ENCODE assay signal across 29 cellular contexts in genomic region chr4:48071171-48071570, GRCh38. TPM values are rescaled to one million over a fixed set of nuclear protein-coding genes. Genes with fewer than 3 reads are reported as not detected.
DNase-seq lines count a peak whose midpoint lies in the region; ATAC-seq and TF ChIP-seq lines count a peak whose summit lies in the region.
"Had no signal": no experiment of that assay in that cellular context is flagged by ENCODE, and none has a peak within 500 bp of the region (broad histone marks: within the 10 kb centered on the region; RNA-seq: fewer than 3 reads in every experiment).

No MANE protein-coding gene starts in this region.

- no peak overlapping the region for H3K4me3 Mint-ChIP-seq in progenitor cell of endocrine pancreas (ENCODE audit: low read depth)
- H3K4me3 Mint-ChIP-seq: activated naive CD8-positive, alpha-beta T cell treated with anti-CD3 and anti-CD28 coated beads, Interleukin-2, amount 10 ng/mL, durations not matched to agents 7 days and 5 days; brain; CD4-positive, alpha-beta memory T cell; stimulated activated memory B cell treated with anti-CD40 and anti-IgM and Interleukin-4, amounts not matched to agents 10 μg/mL and 1 μg/mL and 100 μg/mL, for 72 hours; T-helper 2 cell treated with Interferon-gamma antibody and Interleukin-4, amounts not matched to agents 5 μg/mL and 100 μg/mL, for 36 hours had no signal

- TF ChIP-seq POLR2A in vagina (IDR thresholded peaks at IDR 0.05) = no peak

- BruUV-seq in PC-3 (replicated peaks; lab: Mats Ljungman, UMichigan) = no TSS peak

- H4K20me1 ChIP-seq in PC-3 (ENCODE audit: low read length) = no peaks in the 10 kb centered on the region

- H3K4me1 ChIP-seq in HAP-1 (peaks cover 15% of the 10 kb centered on the region), PC-3 (ENCODE audit: insufficient read depth, low read length) (peaks cover 31% of the 10 kb centered on the region), vagina (no peaks in the 10 kb centered on the region)
- H3K4me1 ChIP-seq: heart right ventricle had no signal

- H3K27ac Mint-ChIP-seq in progenitor cell of endocrine pancreas = peak overlapping the region; percentile 86
- H3K27ac Mint-ChIP-seq: activated naive CD8-positive, alpha-beta T cell treated with anti-CD3 and anti-CD28 coated beads, Interleukin-2, amount 10 ng/mL, durations not matched to agents 7 days and 5 days; activated T-helper 2 cell treated with anti-CD3 and anti-CD28 coated beads, Interferon-gamma antibody, Interleukin-2, Interleukin-4, amounts not matched to agents 10 μg/mL and 5 μg/mL and 100 μg/mL, durations not matched to agents 14 hours and 24 hours and 36 hours; CD4-positive, alpha-beta memory T cell; stimulated activated memory B cell treated with anti-CD40 and anti-IgM and Interleukin-4, amounts not matched to agents 10 μg/mL and 1 μg/mL and 100 μg/mL, for 72 hours; T-helper 2 cell treated with Interferon-gamma antibody and Interleukin-4, amounts not matched to agents 5 μg/mL and 100 μg/mL, for 36 hours had no signal

- in situ Hi-C loops in HAP-1 (cut with MboI; ENCODE audit: low sequenced_read_pairs) = no loop called here

- H3K27me3 Mint-ChIP-seq in progenitor cell of endocrine pancreas = no peaks in the 10 kb centered on the region
- H3K27me3 Mint-ChIP-seq: activated naive CD8-positive, alpha-beta T cell treated with anti-CD3 and anti-CD28 coated beads, Interleukin-2, amount 10 ng/mL, durations not matched to agents 7 days and 5 days; CD4-positive, alpha-beta memory T cell; stimulated activated memory B cell treated with anti-CD40 and anti-IgM and Interleukin-4, amounts not matched to agents 10 μg/mL and 1 μg/mL and 100 μg/mL, for 72 hours had no signal

- H3K9me2 ChIP-seq in PC-3 (replicated peaks; ENCODE audit: low read length) = no peaks in the 10 kb centered on the region

- no peak overlapping the region for H3K4me2 ChIP-seq in PC-3 (ENCODE audit: low read length)

- no peak overlapping the region for H2AFZ ChIP-seq in PC-3 (ENCODE audit: low read length)
- H2AFZ ChIP-seq: GM23248 had no signal

- H3K36me3 ChIP-seq in HAP-1 (replicated peaks) (no peaks in the 10 kb centered on the region), PC-3 (ENCODE audit: low read depth, low read length) (no peaks in the 10 kb centered on the region), vagina (no peaks in the 10 kb centered on the region)
- H3K36me3 ChIP-seq: heart right ventricle, neutrophil had no signal

- H3K4me1 Mint-ChIP-seq in progenitor cell of endocrine pancreas (ENCODE audit: low read depth) = peaks cover 36% of the 10 kb centered on the region
- H3K4me1 Mint-ChIP-seq: CD4-positive, alpha-beta memory T cell; stimulated activated memory B cell treated with anti-CD40 and anti-IgM and Interleukin-4, amounts not matched to agents 10 μg/mL and 1 μg/mL and 100 μg/mL, for 72 hours had no signal

- DNase-seq in HAP-1 (ENCODE audit: low spot score in 2 of 2) = peak; percentile 28 to 59
- DNase-seq in PC-3 = peak; percentile 39
- DNase-seq in fibroblast of pulmonary artery (ENCODE audit: low read depth) = peak; percentile 76
- DNase-seq in progenitor cell of endocrine pancreas (ENCODE audit: low spot score, unreplicated experiment) = no peak
- DNase-seq in vagina (ENCODE audit: extremely low spot score in 2 of 2) = no peak
- no peak for DNase-seq in cardiac septum (ENCODE audit: low spot score)
- no peak for DNase-seq in EL
- DNase-seq: activated CD4-positive, alpha-beta T cell treated with anti-CD3 and anti-CD28 coated beads, Interleukin-2, amount 50 U/mL, for 1 hour; activated CD8-positive, alpha-beta memory T cell treated with anti-CD3 and anti-CD28 coated beads, Interleukin-2, amount 50 U/mL, for 4 hours; activated naive CD8-positive, alpha-beta T cell treated with anti-CD3 and anti-CD28 coated beads, Interleukin-2, amount 10 ng/mL, durations not matched to agents 7 days and 5 days; CD4-positive, alpha-beta memory T cell; cortex of kidney; DMS79 treated with DMSO at 0.1 percent for 48 hours; GM23248; heart right ventricle; NCI-H1417 treated with DMSO at 0.1 percent for 48 hours; NCI-H2107; NCI-H510A treated with DMSO at 0.1 percent for 48 hours; stimulated activated CD4-positive, alpha-beta T cell treated with anti-CD3 and anti-CD28 coated beads, Interleukin-2, amount 100 ng/mL, for 24 hours had no signal

- H3K79me2 ChIP-seq in PC-3 (ENCODE audit: low read length) = no peaks in the 10 kb centered on the region

- H3K9me3 ChIP-seq in HAP-1 = no peaks in the 10 kb centered on the region
- no peaks in the 10 kb centered on the region for H3K9me3 ChIP-seq in PC-3 (ENCODE audit: low read length)
- no peaks in the 10 kb centered on the region for H3K9me3 ChIP-seq in vagina
- H3K9me3 ChIP-seq: heart right ventricle, neutrophil had no signal

- no peaks in the 10 kb centered on the region for H3K9me3 Mint-ChIP-seq in progenitor cell of endocrine pancreas (ENCODE audit: low read depth)
- H3K9me3 Mint-ChIP-seq: activated naive CD8-positive, alpha-beta T cell treated with anti-CD3 and anti-CD28 coated beads, Interleukin-2, amount 10 ng/mL, durations not matched to agents 7 days and 5 days; activated T-helper 2 cell treated with anti-CD3 and anti-CD28 coated beads, Interferon-gamma antibody, Interleukin-2, Interleukin-4, amounts not matched to agents 10 μg/mL and 5 μg/mL and 100 μg/mL, durations not matched to agents 14 hours and 24 hours and 36 hours; brain; CD4-positive, alpha-beta memory T cell; stimulated activated memory B cell treated with anti-CD40 and anti-IgM and Interleukin-4, amounts not matched to agents 10 μg/mL and 1 μg/mL and 100 μg/mL, for 72 hours; T-helper 2 cell treated with Interferon-gamma antibody and Interleukin-4, amounts not matched to agents 5 μg/mL and 100 μg/mL, for 36 hours had no signal

- POLR2A ChIA-PET in PC-3 (lab: Charles Lee; ENCODE audit: unreplicated experiment) = no interaction called here

- no peak overlapping the region for H3K9ac ChIP-seq in PC-3 (ENCODE audit: low read length)
- H3K9ac ChIP-seq: GM23248 had no signal

- H3K27ac ChIP-seq in PC-3 (ENCODE audit: low read length) = no peak overlapping the region
- H3K27ac ChIP-seq in vagina = no peak overlapping the region
- H3K27ac ChIP-seq: GM23248, heart right ventricle, HL-60, neutrophil, SK-N-MC, skin epidermis had no signal

- intact Hi-C loops in PC-3 (cut with micrococcal nuclease) (no loop called here), vagina (cut with DNase I) (no loop called here), cardiac septum (cut with DNase I) (no loop called here)

- CTCF ChIA-PET in PC-3 (lab: Charles Lee) = no interaction called here

- H3K4me3 ChIP-seq in HAP-1 = no peak overlapping the region
- H3K4me3 ChIP-seq in PC-3 (ENCODE audit: low read length) = no peak overlapping the region
- H3K4me3 ChIP-seq in fibroblast of pulmonary artery (replicated peaks; ENCODE audit: low read depth, low read length) = no peak overlapping the region
- H3K4me3 ChIP-seq in vagina = no peak overlapping the region
- H3K4me3 ChIP-seq: GM23248, heart right ventricle, SK-N-MC, skin epidermis had no signal

- ATAC-seq in PC-3 = no peak
- ATAC-seq: heart right ventricle; stimulated activated memory B cell treated with anti-CD40 and anti-IgM and Interleukin-4, amounts not matched to agents 10 μg/mL and 1 μg/mL and 100 μg/mL, for 72 hours had no signal

- TF ChIP-seq CTCF in PC-3 (conservative IDR thresholded peaks at IDR 0.05; ENCODE audit: low read depth, low read length) = no peak
- no peak for TF ChIP-seq CTCF in fibroblast of pulmonary artery (IDR thresholded peaks at IDR 0.05; ENCODE audit: low read length, missing control alignments)
- no peak for TF ChIP-seq CTCF in progenitor cell of endocrine pancreas (IDR thresholded peaks at IDR 0.05; ENCODE audit: unreplicated experiment)
- TF ChIP-seq CTCF in vagina (IDR thresholded peaks at IDR 0.05) = no peak

- no peaks in the 10 kb centered on the region for H3K27me3 ChIP-seq in HAP-1 (ENCODE audit: low read depth)
- no peaks in the 10 kb centered on the region for H3K27me3 ChIP-seq in PC-3 (ENCODE audit: low read length)
- no peaks in the 10 kb centered on the region for H3K27me3 ChIP-seq in vagina
- H3K27me3 ChIP-seq: neutrophil had no signal

- H3F3A ChIP-seq in PC-3 (ENCODE audit: low read length, unreplicated experiment) = no peaks in the 10 kb centered on the region

- H3K36me3 Mint-ChIP-seq in progenitor cell of endocrine pancreas (ENCODE audit: insufficient read depth) = no peaks in the 10 kb centered on the region
- H3K36me3 Mint-ChIP-seq: brain; stimulated activated memory B cell treated with anti-CD40 and anti-IgM and Interleukin-4, amounts not matched to agents 10 μg/mL and 1 μg/mL and 100 μg/mL, for 72 hours had no signal

RNA-seq across cellular contexts. Expression of gene NIPAL1, which starts 54.6 kb away (rescaled TPM):
- 5.9 and 7.3 TPM in 2 replicates for total RNA-seq in PC-3 (2014; rRNA removed)
- total RNA-seq in progenitor cell of endocrine pancreas = 17.6 and 21.1 TPM in 2 replicates
- 8.1 TPM for total RNA-seq in vagina
- 0.43 TPM for total RNA-seq in cardiac septum

RNA-seq across cellular contexts. Expression of gene CNGA1, which starts 54.7 kb away (rescaled TPM):
- total RNA-seq in PC-3 (2014; rRNA removed) = 0.29 and 1.1 TPM in 2 replicates
- total RNA-seq in progenitor cell of endocrine pancreas = 1.00 and 1.6 TPM in 2 replicates
- total RNA-seq in vagina = 2.0 TPM
- 0.89 TPM for total RNA-seq in cardiac septum
- total RNA-seq: activated naive CD8-positive, alpha-beta T cell treated with anti-CD3 and anti-CD28 coated beads, Interleukin-2, amount 10 ng/mL, durations not matched to agents 7 days and 5 days; activated T-helper 2 cell treated with anti-CD3 and anti-CD28 coated beads, Interferon-gamma antibody, Interleukin-2, Interleukin-4, amounts not matched to agents 10 μg/mL and 5 μg/mL and 100 μg/mL, durations not matched to agents 14 hours and 24 hours and 36 hours; CD4-positive, alpha-beta memory T cell; GM23248; pulmonary artery endothelial cell; RPMI7951 had no signal

Comparison
In these comparisons a context has a peak if more than half of its experiments do, and no peak if none do; other contexts are left out.
1. DNase-seq: peak in HAP-1 (2 of 2), PC-3 (single experiment) and fibroblast of pulmonary artery (single experiment); none in progenitor cell of endocrine pancreas (single experiment), vagina (0 of 2), cardiac septum (single experiment) and EL (single experiment).